ENCODE assay signal across 21 cellular contexts in the genomic region with DNA sequence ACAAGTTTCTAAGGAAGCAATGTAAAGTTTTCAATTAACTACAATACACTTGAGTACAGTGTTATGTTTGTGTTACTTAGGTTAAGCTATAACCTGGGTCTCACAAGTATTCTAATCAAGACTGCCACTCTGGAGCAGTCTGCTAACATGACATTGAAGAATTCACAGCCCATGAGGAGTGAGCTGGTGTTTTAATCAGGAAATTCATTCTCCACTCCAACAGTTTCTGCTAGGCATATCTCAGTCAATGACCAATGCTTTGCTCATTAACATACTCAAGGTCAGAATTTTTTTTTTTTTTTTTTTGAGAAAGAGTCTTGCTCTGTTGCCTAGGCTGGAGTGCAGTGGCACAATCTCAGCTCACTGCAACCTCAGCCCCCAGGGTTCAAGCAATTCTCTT.
"Had no signal": no experiment of that assay in that cellular context is flagged by ENCODE, and none has a peak within 500 bp of the region (broad histone marks: within the 10 kb centered on the region; RNA-seq: fewer than 3 reads in every experiment).

No MANE protein-coding gene starts in this region.

- FAIRE-seq: bronchial epithelial cell, small intestine, urothelium cell line had no signal

- ATAC-seq: activated CD4-positive, alpha-beta T cell treated with anti-CD3 and anti-CD28 coated beads for 36 hours; gastrocnemius medialis; sciatic nerve; stimulated activated naive B cell treated with anti-CD40 and anti-IgM and Interleukin-4, amounts not matched to agents 10 μg/mL and 1 μg/mL and 100 μg/mL, for 72 hours had no signal

- DNase-seq: activated B cell treated with CpG ODN at 0.5 μM for 24 hours; activated CD4-positive, alpha-beta T cell treated with anti-CD3 and anti-CD28 coated beads for 36 hours; activated CD8-positive, alpha-beta memory T cell treated with anti-CD3 and anti-CD28 coated beads, Interleukin-2, amount 50 U/mL, for 48 hours; activated gamma-delta T cell treated with Interleukin-2 at 50 U/mL for 16 hours; adrenal gland; colonic mucosa; dorsolateral prefrontal cortex; esophagus squamous epithelium; gastrocnemius medialis; hippocampal formation; nucleus accumbens; small intestine; stimulated activated CD4-positive, alpha-beta T cell treated with anti-CD3 and anti-CD28 coated beads, Interleukin-15, amount 100 ng/mL, for 24 hours; stimulated activated naive B cell treated with anti-CD40 and anti-IgM and Interleukin-4, amounts not matched to agents 10 μg/mL and 1 μg/mL and 100 μg/mL, for 72 hours; transverse colon had no signal

- H3K36me3 ChIP-seq: adrenal gland, colonic mucosa, transverse colon had no signal

- H3K4me1 ChIP-seq: adrenal gland, colonic mucosa, esophagus squamous epithelium, gastrocnemius medialis had no signal

- H3K36me3 Mint-ChIP-seq: activated naive CD8-positive, alpha-beta T cell; memory B cell had no signal

- H3K27ac ChIP-seq: adrenal gland, colonic mucosa, dorsolateral prefrontal cortex, esophagus squamous epithelium, gastrocnemius medialis, transverse colon had no signal

- H3K27me3 ChIP-seq: adrenal gland, colonic mucosa, dorsolateral prefrontal cortex, esophagus squamous epithelium, gastrocnemius medialis, transverse colon had no signal

- H3K9me3 Mint-ChIP-seq: activated B cell treated with CpG ODN at 0.5 μM for 24 hours; activated T-helper 1 cell treated with anti-CD3 and anti-CD28 coated beads, Interleukin-12 subunit alpha, Interleukin-12 subunit beta, Interleukin-2, Interleukin-4 antibody, amounts not matched to agents 30 ng/mL and 10 ng/mL and 1 ng/mL, durations not matched to agents 14 hours and 24 hours and 36 hours; memory B cell; stimulated activated naive B cell treated with anti-CD40 and anti-IgM and Interleukin-4, amounts not matched to agents 10 μg/mL and 1 μg/mL and 100 μg/mL, for 72 hours had no signal

- H3K27ac Mint-ChIP-seq: activated B cell treated with CpG ODN at 0.5 μM for 24 hours; activated T-helper 1 cell treated with anti-CD3 and anti-CD28 coated beads, Interleukin-12 subunit alpha, Interleukin-12 subunit beta, Interleukin-2, Interleukin-4 antibody, amounts not matched to agents 30 ng/mL and 10 ng/mL and 1 ng/mL, durations not matched to agents 14 hours and 24 hours and 36 hours; memory B cell; stimulated activated naive B cell treated with anti-CD40 and anti-IgM and Interleukin-4, amounts not matched to agents 10 μg/mL and 1 μg/mL and 100 μg/mL, for 72 hours had no signal

- H3K9me3 ChIP-seq: adrenal gland, colonic mucosa, esophagus squamous epithelium, gastrocnemius medialis, transverse colon had no signal

- H3K27me3 Mint-ChIP-seq: activated B cell treated with CpG ODN at 0.5 μM for 24 hours; activated CD4-positive, alpha-beta T cell treated with anti-CD3 and anti-CD28 coated beads for 36 hours; activated naive CD8-positive, alpha-beta T cell; memory B cell; stimulated activated naive B cell treated with anti-CD40 and anti-IgM and Interleukin-4, amounts not matched to agents 10 μg/mL and 1 μg/mL and 100 μg/mL, for 72 hours had no signal

- H3K4me3 Mint-ChIP-seq: activated B cell treated with CpG ODN at 0.5 μM for 24 hours; activated CD4-positive, alpha-beta T cell treated with anti-CD3 and anti-CD28 coated beads for 36 hours; activated naive CD8-positive, alpha-beta T cell; activated T-helper 1 cell treated with anti-CD3 and anti-CD28 coated beads, Interleukin-12 subunit alpha, Interleukin-12 subunit beta, Interleukin-2, Interleukin-4 antibody, amounts not matched to agents 30 ng/mL and 10 ng/mL and 1 ng/mL, durations not matched to agents 14 hours and 24 hours and 36 hours; memory B cell; stimulated activated naive B cell treated with anti-CD40 and anti-IgM and Interleukin-4, amounts not matched to agents 10 μg/mL and 1 μg/mL and 100 μg/mL, for 72 hours had no signal

- H3K4me3 ChIP-seq: adrenal gland, colonic mucosa, dorsolateral prefrontal cortex, esophagus squamous epithelium, gastrocnemius medialis, transverse colon had no signal
